ENCODE assay signal across 8 cellular contexts in genomic region chr21:14545906-14546480, GRCh38. TPM values are rescaled to one million over a fixed set of nuclear protein-coding genes. Genes with fewer than 3 reads are reported as not detected.
A peak's percentile ranks its signal among the peaks of the same experiment; 100 is the strongest.
DNase-seq lines count a peak whose midpoint lies in the region; ATAC-seq lines count a peak whose summit lies in the region.

Gene SAMSN1, minus strand, starts transcription at chr21:14546315. Its CDS starts 54 bp downstream, at chr21:14546261.

- no peaks in the 10 kb centered on the region for H3K27me3 Mint-ChIP-seq in CD8-positive, alpha-beta memory T cell
- no peaks in the 10 kb centered on the region for H3K27me3 Mint-ChIP-seq in activated CD8-positive, alpha-beta T cell treated with anti-CD3 and anti-CD28 coated beads, Interleukin-2, amount 10 ng/mL, durations not matched to agents 7 days and 5 days (ENCODE audit: low read depth)

- peaks cover 39% of the 10 kb centered on the region for H3K4me1 ChIP-seq in CD8-positive, alpha-beta memory T cell (ENCODE audit: insufficient read depth, low read length)

- H3K36me3 Mint-ChIP-seq in CD8-positive, alpha-beta memory T cell: peaks cover 0 to 29% (median 0%) of the 10 kb centered on the region in 3 donors
- peaks cover 31% of the 10 kb centered on the region for H3K36me3 Mint-ChIP-seq in activated CD8-positive, alpha-beta T cell treated with anti-CD3 and anti-CD28 coated beads, Interleukin-2, amount 10 ng/mL, durations not matched to agents 7 days and 5 days (ENCODE audit: low read depth)

- CTCF ChIA-PET in CD8-positive, alpha-beta memory T cell (lab: Charles Lee): interaction anchor here (0.8 kb wide), 1 partner anchor 10 kb away, joined by 3 read pairs; no protein-coding TSS in a partner anchor
- CTCF ChIA-PET in activated CD8-positive, alpha-beta T cell treated with anti-CD3 and anti-CD28 coated beads, Interleukin-2, amount 10 ng/mL, durations not matched to agents 7 days and 5 days (lab: Charles Lee): interaction anchor here (0.9 to 1.1 kb wide), 2 partner anchors 46 to 191 kb away, joined by 3 to 5 read pairs; no protein-coding TSS in a partner anchor

- H3K36me3 ChIP-seq in CD8-positive, alpha-beta memory T cell (ENCODE audit: insufficient read depth, low read length): no peaks in the 10 kb centered on the region

- no peaks in the 10 kb centered on the region for H3K27me3 ChIP-seq in CD8-positive, alpha-beta memory T cell (ENCODE audit: insufficient read depth, low read length, poor library complexity, severe bottlenecking)

- ATAC-seq in GM21423 (IDR thresholded peaks at IDR 0.05; ENCODE audit: unreplicated experiment): peak; percentile 78
- ATAC-seq in activated CD8-positive, alpha-beta T cell treated with anti-CD3 and anti-CD28 coated beads, Interleukin-2, amount 10 ng/mL, durations not matched to agents 7 days and 5 days: peak; percentile 87
- ATAC-seq in left ventricle myocardium superior: peak; percentile 67

- peak within 1 kb of the TSS; percentile 77 for H3K27ac ChIP-seq in CD8-positive, alpha-beta memory T cell (ENCODE audit: low read depth, low read length)

- no peaks in the 10 kb centered on the region for H3K9me3 Mint-ChIP-seq in CD8-positive, alpha-beta memory T cell
- peaks cover under 1% of the 10 kb centered on the region for H3K9me3 Mint-ChIP-seq in activated CD8-positive, alpha-beta T cell treated with anti-CD3 and anti-CD28 coated beads, Interleukin-2, amount 10 ng/mL, durations not matched to agents 7 days and 5 days (ENCODE audit: insufficient read depth)

- H3K4me3 Mint-ChIP-seq in CD8-positive, alpha-beta memory T cell: peak within 1 kb of the TSS; percentile 85 to 94 (median 91)
- peak within 1 kb of the TSS; percentile 99 for H3K4me3 Mint-ChIP-seq in activated CD8-positive, alpha-beta T cell treated with anti-CD3 and anti-CD28 coated beads, Interleukin-2, amount 10 ng/mL, durations not matched to agents 7 days and 5 days

- intact Hi-C loops in left ventricle myocardium superior (cut with micrococcal nuclease): no loop called here

- H3K27ac Mint-ChIP-seq in CD8-positive, alpha-beta memory T cell: peak within 1 kb of the TSS; percentile 82 to 98 (median 94)
- peak within 1 kb of the TSS; percentile 90 for H3K27ac Mint-ChIP-seq in activated CD8-positive, alpha-beta T cell treated with anti-CD3 and anti-CD28 coated beads, Interleukin-2, amount 10 ng/mL, durations not matched to agents 7 days and 5 days

- H3K9me3 ChIP-seq in CD8-positive, alpha-beta memory T cell (ENCODE audit: low read length): no peaks in the 10 kb centered on the region

- DNase-seq in CD8-positive, alpha-beta memory T cell: peak; percentile 37 to 81 (median 70)
- DNase-seq in KG1 (lab: John Stamatoyannopoulos, UW): peak; percentile 71
- peak; percentile 89 for DNase-seq in activated CD8-positive, alpha-beta T cell treated with anti-CD3 and anti-CD28 coated beads, Interleukin-2, amount 10 ng/mL, durations not matched to agents 7 days and 5 days
- DNase-seq in left ventricle myocardium superior: no peak
- DNase-seq in stimulated activated CD8-positive, alpha-beta memory T cell treated with anti-CD3 and anti-CD28 coated beads, Interleukin-4, amount 100 ng/mL, for 24 hours (ENCODE audit: low read depth): peak; percentile 34
- DNase-seq in occipital lobe (lab: John Stamatoyannopoulos, UW): no peak
- DNase-seq in kidney glomerular epithelial cell (lab: John Stamatoyannopoulos, UW): no peak

- POLR2A ChIA-PET in CD8-positive, alpha-beta memory T cell (lab: Charles Lee): no interaction called here
- POLR2A ChIA-PET in activated CD8-positive, alpha-beta T cell treated with anti-CD3 and anti-CD28 coated beads, Interleukin-2, amount 10 ng/mL, durations not matched to agents 7 days and 5 days (lab: Charles Lee): interaction anchor here (0.9 to 2.4 kb wide), 5 partner anchors 19 to 519 kb away, joined by 3 to 8 read pairs (median 3); partner anchors contain the start of genes HSPA13 and NRIP1

- H3K4me3 ChIP-seq in CD8-positive, alpha-beta memory T cell (ENCODE audit: low read length): peak within 1 kb of the TSS; percentile 54

- H3K4me1 Mint-ChIP-seq in CD8-positive, alpha-beta memory T cell: peaks cover 62 to 78% (median 74%) of the 10 kb centered on the region in 3 donors
- H3K4me1 Mint-ChIP-seq in activated CD8-positive, alpha-beta T cell treated with anti-CD3 and anti-CD28 coated beads, Interleukin-2, amount 10 ng/mL, durations not matched to agents 7 days and 5 days (ENCODE audit: low read depth): peaks cover 61% of the 10 kb centered on the region

RNA-seq across cellular contexts. Expression of gene SAMSN1, which starts in this region (rescaled TPM):
- total RNA-seq in CD8-positive, alpha-beta memory T cell: 10 to 100 TPM; 82.6 to 83.2 TPM
- polyA plus RNA-seq in CD8-positive, alpha-beta memory T cell: 34.1 TPM
- 100 to 1,000 TPM; 103 to 104 TPM for total RNA-seq in activated CD8-positive, alpha-beta T cell treated with anti-CD3 and anti-CD28 coated beads, Interleukin-2, amount 10 ng/mL, durations not matched to agents 7 days and 5 days
- total RNA-seq in left ventricle myocardium superior: 1.7 TPM
- total RNA-seq in occipital lobe: 5.8 TPM

Comparison
In these comparisons a context has a peak if more than half of its experiments do, and no peak if none do; other contexts are left out.
1. RNA of gene SAMSN1 (total RNA-seq): 103 to 104 TPM in activated CD8-positive, alpha-beta T cell treated with anti-CD3 and anti-CD28 coated beads, Interleukin-2, amount 10 ng/mL, durations not matched to agents 7 days and 5 days and 82.6 to 83.2 TPM in CD8-positive, alpha-beta memory T cell; 5.8 TPM in occipital lobe (single experiment) and 1.7 TPM in left ventricle myocardium superior (single experiment); every median in the first group is over 10 times any median in the second.
2. DNase-seq: peak in CD8-positive, alpha-beta memory T cell (5 of 5), KG1 (single experiment), activated CD8-positive, alpha-beta T cell treated with anti-CD3 and anti-CD28 coated beads, Interleukin-2, amount 10 ng/mL, durations not matched to agents 7 days and 5 days (single experiment) and stimulated activated CD8-positive, alpha-beta memory T cell treated with anti-CD3 and anti-CD28 coated beads, Interleukin-4, amount 100 ng/mL, for 24 hours (single experiment); none in left ventricle myocardium superior (single experiment), occipital lobe (single experiment) and kidney glomerular epithelial cell (single experiment).
3. Peak in every context shown above with its lines, with median percentiles within 50 percentile points of each other: ATAC-seq.